Comparison of ENCODE assay signal across 1 cellular context in genomic region chr4:128524311-128524710, GRCh38.
A peak's percentile ranks its signal among the peaks of the same experiment; 100 is the strongest.
TF ChIP-seq lines count a peak whose summit lies in the region.

No MANE protein-coding gene starts in this region.

TF ChIP-seq in K562, 482 proteins besides CTCF, POLR2A, EP300 and RAD21 (continued from another document):
- no peak for TF ChIP-seq ZBTB40 (IDR thresholded peaks at IDR 0.05)
- no peak for TF ChIP-seq ZBTB40 (CRISPR knock-in tag; IDR thresholded peaks at IDR 0.05)
- TF ChIP-seq MAFK (IDR thresholded peaks at IDR 0.05; ENCODE audit: low read length), result 0 out of 2 replicates have a peak, but pooled peaks have one; percentile 11
- TF ChIP-seq ZNF398 (CRISPR knock-in tag; IDR thresholded peaks at IDR 0.05), result no peak
- TF ChIP-seq ELF4 (CRISPR knock-in tag; IDR thresholded peaks at IDR 0.05), result no peak
- no peak for TF ChIP-seq NFE2 (IDR thresholded peaks at IDR 0.05; ENCODE audit: low read depth)
- TF ChIP-seq ZNF511 (CRISPR knock-in tag; IDR thresholded peaks at IDR 0.05), result no peak
- no peak for TF ChIP-seq FOXA3 (CRISPR knock-in tag; conservative IDR thresholded peaks at IDR 0.05 in 1 of 2, IDR thresholded peaks at IDR 0.05 in 1 of 2)
- TF ChIP-seq NCOA1 (IDR thresholded peaks at IDR 0.05; ENCODE audit: low read depth), result no peak
- TF ChIP-seq HOXB6 (CRISPR knock-in tag; IDR thresholded peaks at IDR 0.05; ENCODE audit: borderline replicate concordance), result no peak
- 0 out of 2 replicates have a peak, but pooled peaks have one; percentile 21 for TF ChIP-seq FOSL1 (tag; conservative IDR thresholded peaks at IDR 0.05)
